Comparison of ENCODE assay signal across 11 cellular contexts in the genomic region with DNA sequence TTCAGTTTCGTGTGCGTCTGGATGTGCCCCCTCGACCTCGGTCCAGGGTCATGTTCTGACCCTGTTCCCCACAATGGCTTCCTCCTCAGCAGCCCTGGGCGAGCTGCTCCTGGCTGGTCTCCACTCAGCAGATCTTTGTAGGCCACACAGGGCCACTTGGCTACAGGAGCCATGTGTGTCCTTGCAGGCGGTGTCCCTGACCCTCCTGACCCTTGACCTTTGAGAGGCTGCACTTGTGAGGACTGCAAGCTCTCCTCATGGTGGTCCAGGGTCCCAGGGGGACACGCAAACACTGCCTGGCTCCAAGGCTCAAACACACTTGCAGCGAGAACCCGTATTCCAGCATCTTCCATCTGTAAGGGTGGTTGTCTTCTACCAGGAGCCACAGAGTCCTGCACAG.
"Had no signal": no experiment of that assay in that cellular context is flagged by ENCODE, and none has a peak within 500 bp of the region (broad histone marks: within the 10 kb centered on the region; RNA-seq: fewer than 3 reads in every experiment).

No MANE protein-coding gene starts in this region.

- H3K27me3 ChIP-seq: breast epithelium, right lobe of liver had no signal

- H3K36me3 ChIP-seq: breast epithelium had no signal

- ATAC-seq: esophagus mucosa, right lobe of liver had no signal

- H3K9me3 ChIP-seq: breast epithelium, right lobe of liver had no signal

- H3K4me2 ChIP-seq: smooth muscle cell had no signal

- H3K4me3 ChIP-seq: breast epithelium, right lobe of liver, smooth muscle cell had no signal

- DNase-seq: activated CD4-positive, alpha-beta T cell treated with anti-CD3 and anti-CD28 coated beads for 48 hours; activated CD4-positive, CD25-positive, alpha-beta regulatory T cell; activated CD8-positive, alpha-beta memory T cell treated with anti-CD3 and anti-CD28 coated beads for 24 hours; activated CD8-positive, alpha-beta memory T cell treated with anti-CD3 and anti-CD28 coated beads, Interleukin-2, amount 50 U/mL, for 48 hours; activated gamma-delta T cell; effector CD8-positive, alpha-beta T cell; nucleus accumbens had no signal

- H3K27ac ChIP-seq: breast epithelium had no signal

- H3K4me1 ChIP-seq: breast epithelium had no signal
